In genomic region chr4:170610464-170610863, GRCh38 we compare ENCODE assay signal across 18 cellular contexts.
DNase-seq lines count a peak whose midpoint lies in the region; ATAC-seq and TF ChIP-seq lines count a peak whose summit lies in the region.
"Had no signal": no experiment of that assay in that cellular context is flagged by ENCODE, and none has a peak within 500 bp of the region (broad histone marks: within the 10 kb centered on the region; RNA-seq: fewer than 3 reads in every experiment).

No MANE protein-coding gene starts in this region.

- no peaks in the 10 kb centered on the region for H3K27me3 Mint-ChIP-seq in osteocyte (ENCODE audit: unreplicated experiment)
- H3K27me3 Mint-ChIP-seq: CD4-positive, alpha-beta T cell had no signal

- no peak overlapping the region for H3K27ac ChIP-seq in PC-3 (ENCODE audit: low read length)
- H3K27ac ChIP-seq in ascending aorta, result peak overlapping the region; percentile 53 to 62
- no peak overlapping the region for H3K27ac ChIP-seq in adrenal gland
- H3K27ac ChIP-seq: 22Rv1, A549, C4-2B, GM23248 had no signal

- WGBS in adrenal gland, 4 donors, result 50 to 65% (median 54%) methylated on average over 1 of the region's 1 CpG

- no peak overlapping the region for H2AFZ ChIP-seq in PC-3 (ENCODE audit: low read length)
- H2AFZ ChIP-seq: GM23248 had no signal

- DNase-seq in EH (ENCODE audit: low read depth) (peak; percentile 16), PC-3 (peak; percentile 29), ascending aorta (ENCODE audit: low spot score in 2 of 2) (no peak), osteocyte (ENCODE audit: extremely low spot score, unreplicated experiment) (no peak), cardiac septum (ENCODE audit: low spot score) (no peak), adrenal gland (no peak)
- no peak for DNase-seq in activated CD4-positive, CD25-positive, alpha-beta regulatory T cell (lab: John Stamatoyannopoulos, UW)
- DNase-seq: AML-193; Caco-2; CD4-positive, alpha-beta T cell; GM23248; IMR-90 had no signal

- H3K36me3 ChIP-seq in PC-3 (ENCODE audit: low read depth, low read length), result no peaks in the 10 kb centered on the region
- H3K36me3 ChIP-seq in ascending aorta, result no peaks in the 10 kb centered on the region
- no peaks in the 10 kb centered on the region for H3K36me3 ChIP-seq in adrenal gland (replicated peaks in 1 of 2)
- H3K36me3 ChIP-seq: HAP-1 had no signal

- H3K9ac ChIP-seq in PC-3 (ENCODE audit: low read length), result no peak overlapping the region
- H3K9ac ChIP-seq: GM23248 had no signal

- TF ChIP-seq POLR2A in adrenal gland (IDR thresholded peaks at IDR 0.05), result no peak

- no peaks in the 10 kb centered on the region for H3K36me3 Mint-ChIP-seq in osteocyte (ENCODE audit: unreplicated experiment)

- no peaks in the 10 kb centered on the region for H3K4me1 ChIP-seq in PC-3 (ENCODE audit: insufficient read depth, low read length)
- peaks cover 0 to 3% of the 10 kb centered on the region in 2 donors for H3K4me1 ChIP-seq in ascending aorta
- H3K4me1 ChIP-seq in adrenal gland (replicated peaks in 1 of 2), result no peaks in the 10 kb centered on the region
- H3K4me1 ChIP-seq: A549, Caco-2, HAP-1 had no signal

- POLR2A ChIA-PET in PC-3 (lab: Charles Lee; ENCODE audit: unreplicated experiment), result no interaction called here

- H3K27me3 ChIP-seq in PC-3 (ENCODE audit: low read length), result no peaks in the 10 kb centered on the region
- no peaks in the 10 kb centered on the region for H3K27me3 ChIP-seq in ascending aorta
- no peaks in the 10 kb centered on the region for H3K27me3 ChIP-seq in adrenal gland

- H3K4me3 Mint-ChIP-seq in osteocyte (ENCODE audit: unreplicated experiment), result no peak overlapping the region
- H3K4me3 Mint-ChIP-seq: CD4-positive, alpha-beta T cell had no signal

- no peaks in the 10 kb centered on the region for H3F3A ChIP-seq in PC-3 (ENCODE audit: low read length, unreplicated experiment)

- intact Hi-C loops in PC-3 (cut with micrococcal nuclease) (no loop called here), ascending aorta (cut with DNase I) (no loop called here), cardiac septum (cut with DNase I) (no loop called here), adrenal gland (cut with DNase I) (no loop called here)

- H3K4me2 ChIP-seq in PC-3 (ENCODE audit: low read length), result no peak overlapping the region
- H3K4me2 ChIP-seq: A549 had no signal

- ATAC-seq in PC-3 (no peak), HG02623 (IDR thresholded peaks at IDR 0.05; ENCODE audit: unreplicated experiment) (no peak)
- ATAC-seq: A549, K562 had no signal

- peak overlapping the region; percentile 19 for H3K27ac Mint-ChIP-seq in osteocyte (ENCODE audit: unreplicated experiment)
- H3K27ac Mint-ChIP-seq: CD4-positive, alpha-beta T cell had no signal

- H3K4me3 ChIP-seq in PC-3 (ENCODE audit: low read length) (no peak overlapping the region), ascending aorta (no peak overlapping the region), adrenal gland (no peak overlapping the region)
- H3K4me3 ChIP-seq: A549, GM23248, HAP-1, K562 had no signal

- H3K79me2 ChIP-seq in PC-3 (ENCODE audit: low read length), result no peaks in the 10 kb centered on the region

- H3K9me3 ChIP-seq in PC-3 (ENCODE audit: low read length) (no peaks in the 10 kb centered on the region), ascending aorta (peaks cover 0 to 9% of the 10 kb centered on the region in 2 donors), adrenal gland (replicated peaks in 1 of 3) (no peaks in the 10 kb centered on the region)
- H3K9me3 ChIP-seq: A549, Caco-2, HAP-1 had no signal

- BruUV-seq in PC-3 (replicated peaks; lab: Mats Ljungman, UMichigan), result no TSS peak

- H3K4me1 Mint-ChIP-seq in osteocyte (ENCODE audit: unreplicated experiment), result no peaks in the 10 kb centered on the region

- H3K9me2 ChIP-seq in PC-3 (replicated peaks; ENCODE audit: low read length), result no peaks in the 10 kb centered on the region

- H4K20me1 ChIP-seq in PC-3 (ENCODE audit: low read length), result no peaks in the 10 kb centered on the region

- CTCF ChIA-PET in PC-3 (lab: Charles Lee), result no interaction called here

- TF ChIP-seq CTCF in PC-3 (conservative IDR thresholded peaks at IDR 0.05; ENCODE audit: low read depth, low read length) (no peak), ascending aorta (IDR thresholded peaks at IDR 0.05) (no peak), osteocyte (IDR thresholded peaks at IDR 0.05) (no peak), adrenal gland (IDR thresholded peaks at IDR 0.05) (no peak)

- peaks cover 21% of the 10 kb centered on the region for H3K9me3 Mint-ChIP-seq in osteocyte (ENCODE audit: unreplicated experiment)

Comparison
In these comparisons a context has a peak if more than half of its experiments do, and no peak if none do; other contexts are left out.
1. DNase-seq: peak in EH (single experiment) and PC-3 (single experiment); none in ascending aorta (0 of 2), osteocyte (single experiment), activated CD4-positive, CD25-positive, alpha-beta regulatory T cell (0 of 4), cardiac septum (single experiment) and adrenal gland (0 of 7).
2. H3K27ac ChIP-seq: peak in ascending aorta (2 of 2); none in PC-3 (single experiment) and adrenal gland (0 of 5).